13 cellular contexts compared by ENCODE assay signal in genomic region chr9:13450723-13451122, GRCh38.
DNase-seq lines count a peak whose midpoint lies in the region; ATAC-seq, FAIRE-seq and TF ChIP-seq lines count a peak whose summit lies in the region.
"Had no signal": no experiment of that assay in that cellular context is flagged by ENCODE, and none has a peak within 500 bp of the region (broad histone marks: within the 10 kb centered on the region; RNA-seq: fewer than 3 reads in every experiment).

No MANE protein-coding gene starts in this region.

- ATAC-seq in left ventricle myocardium superior (peak; percentile 29), HG03060 (IDR thresholded peaks at IDR 0.05; ENCODE audit: low read depth, unreplicated experiment) (peak; percentile 97)
- ATAC-seq: activated CD8-positive, alpha-beta T cell treated with anti-CD3 and anti-CD28 coated beads for 36 hours; activated naive CD4-positive, alpha-beta T cell treated with anti-CD3 and anti-CD28 coated beads, Interleukin-2, amount 50 U/mL, for 72 hours had no signal

- no peak for TF ChIP-seq CTCF in right atrium auricular region (IDR thresholded peaks at IDR 0.05)

- H3K9me3 ChIP-seq in right atrium auricular region: no peaks in the 10 kb centered on the region
- H3K9me3 ChIP-seq: testis had no signal

- H3K4me3 ChIP-seq in right atrium auricular region: no peak overlapping the region
- H3K4me3 ChIP-seq: testis had no signal

- DNase-seq in left ventricle myocardium superior (no peak), right atrium auricular region (ENCODE audit: low spot score) (no peak), RPMI7951 (ENCODE audit: low read depth) (peak; percentile 10), urothelium cell line (ENCODE audit: low spot score) (peak; percentile 18), middle frontal gyrus (ENCODE audit: extremely low spot score, low spot score) (no peak), dedifferentiated amniotic fluid mesenchymal stem cell (ENCODE audit: extremely low spot score) (no peak), AG08396 (ENCODE audit: low spot score) (no peak)
- DNase-seq: activated CD8-positive, alpha-beta T cell treated with anti-CD3 and anti-CD28 coated beads for 36 hours; DMS79; testis had no signal

- no peak for FAIRE-seq in urothelium cell line (lab: Jason Lieb, UNC)
- FAIRE-seq: HTR-8/SVneo had no signal

- no peaks in the 10 kb centered on the region for H3K27me3 ChIP-seq in right atrium auricular region
- H3K27me3 ChIP-seq: testis had no signal

- no peaks in the 10 kb centered on the region for H3K36me3 ChIP-seq in right atrium auricular region

- H3K27ac ChIP-seq in right atrium auricular region: no peak overlapping the region
- H3K27ac ChIP-seq: testis had no signal

- peaks cover 0 to 15% of the 10 kb centered on the region in 2 donors for H3K4me1 ChIP-seq in right atrium auricular region
- H3K4me1 ChIP-seq: testis had no signal

- intact Hi-C loops in left ventricle myocardium superior (cut with micrococcal nuclease): no loop called here

Comparison
In these comparisons a context has a peak if more than half of its experiments do, and no peak if none do; other contexts are left out.
1. DNase-seq: peak in RPMI7951 (single experiment) and urothelium cell line (single experiment); none in left ventricle myocardium superior (single experiment), right atrium auricular region (single experiment), middle frontal gyrus (single experiment), dedifferentiated amniotic fluid mesenchymal stem cell (single experiment) and AG08396 (single experiment).